ENCODE assay signal across 8 cellular contexts in the genomic region with DNA sequence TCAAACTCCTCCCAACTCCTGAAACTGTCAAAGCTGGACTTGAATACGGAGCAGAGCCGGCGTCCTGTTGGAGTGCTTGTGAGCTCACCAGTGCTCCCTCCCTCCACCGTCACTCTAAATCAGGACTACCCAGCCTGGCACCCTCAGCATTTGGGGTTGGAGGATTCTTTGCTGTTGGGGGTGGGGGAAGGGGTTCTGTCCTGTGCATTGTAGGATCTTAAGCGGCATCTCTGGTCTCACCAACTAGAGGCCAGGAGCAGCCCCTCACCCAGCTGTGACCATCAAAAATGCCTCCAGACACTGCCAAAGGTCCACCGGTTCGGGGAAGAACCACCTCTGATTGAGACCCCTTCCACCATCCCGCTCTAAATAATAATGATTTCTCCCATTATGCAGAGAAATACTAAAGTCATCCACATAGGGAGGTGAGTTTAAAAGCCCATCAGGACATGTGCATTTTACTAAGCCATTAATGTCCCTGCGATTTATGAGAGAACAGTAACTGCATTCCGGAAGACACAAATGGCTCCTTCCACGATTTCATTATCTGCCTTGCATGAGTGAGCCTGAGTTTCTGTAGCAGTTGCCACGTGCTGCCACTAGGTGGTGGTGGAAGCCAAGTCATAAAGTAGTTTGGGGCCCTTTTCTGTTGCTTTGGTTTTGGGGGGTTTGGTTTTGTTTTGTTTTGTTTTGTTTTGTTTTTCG. TPM values are rescaled to one million over a fixed set of nuclear protein-coding genes. Genes with fewer than 3 reads are reported as not detected.
DNase-seq lines count a peak whose midpoint lies in the region; ATAC-seq and TF ChIP-seq lines count a peak whose summit lies in the region.

No MANE protein-coding gene starts in this region.

- no peaks in the 10 kb centered on the region for H3K36me3 ChIP-seq in CD8-positive, alpha-beta T cell (ENCODE audit: insufficient read depth, low read length)

- peak; percentile 82 for TF ChIP-seq CTCF in CD8-positive, alpha-beta T cell (IDR thresholded peaks at IDR 0.05)

- no peaks in the 10 kb centered on the region for H3K27me3 ChIP-seq in CD8-positive, alpha-beta T cell (ENCODE audit: insufficient read depth, low read length)

- H3K27me3 Mint-ChIP-seq in CD8-positive, alpha-beta T cell (ENCODE audit: low read depth), result peaks cover 26% of the 10 kb centered on the region
- no peaks in the 10 kb centered on the region for H3K27me3 Mint-ChIP-seq in activated naive CD4-positive, alpha-beta T cell treated with anti-CD3 and anti-CD28 coated beads, Interleukin-2, amount 10 ng/mL, durations not matched to agents 7 days and 5 days

- H3K27ac Mint-ChIP-seq in CD8-positive, alpha-beta T cell, result no peak overlapping the region
- H3K27ac Mint-ChIP-seq in activated naive CD4-positive, alpha-beta T cell treated with anti-CD3 and anti-CD28 coated beads, Interleukin-2, amount 10 ng/mL, durations not matched to agents 7 days and 5 days, result no peak overlapping the region

- H3K36me3 Mint-ChIP-seq in CD8-positive, alpha-beta T cell, result no peaks in the 10 kb centered on the region
- H3K36me3 Mint-ChIP-seq in activated naive CD4-positive, alpha-beta T cell treated with anti-CD3 and anti-CD28 coated beads, Interleukin-2, amount 10 ng/mL, durations not matched to agents 7 days and 5 days, result peaks cover 3% of the 10 kb centered on the region

- CTCF ChIA-PET in CD8-positive, alpha-beta T cell (lab: Charles Lee), result interaction anchor here (0.6 to 1.0 kb wide), 4 partner anchors 88 to 811 kb away, joined by 3 read pairs; a partner anchor contains a TSS
- CTCF ChIA-PET in activated naive CD4-positive, alpha-beta T cell treated with anti-CD3 and anti-CD28 coated beads, Interleukin-2, amount 10 ng/mL, durations not matched to agents 7 days and 5 days (lab: Charles Lee), result interaction anchor here (0.7 kb wide), 1 partner anchor 368 kb away, joined by 3 read pairs; no protein-coding TSS in a partner anchor

- no peak overlapping the region for H3K27ac ChIP-seq in CD8-positive, alpha-beta T cell (ENCODE audit: low read depth, low read length)

- POLR2A ChIA-PET in CD8-positive, alpha-beta T cell (lab: Charles Lee), result interaction anchor here (0.6 kb wide), 1 partner anchor 702 kb away, joined by 4 read pairs; no protein-coding TSS in a partner anchor

- ATAC-seq in CD8-positive, alpha-beta T cell, result peak; percentile 97

- H3K9me3 Mint-ChIP-seq in CD8-positive, alpha-beta T cell, result peaks cover 6% of the 10 kb centered on the region
- H3K9me3 Mint-ChIP-seq in activated naive CD4-positive, alpha-beta T cell treated with anti-CD3 and anti-CD28 coated beads, Interleukin-2, amount 10 ng/mL, durations not matched to agents 7 days and 5 days, result peaks cover 38% of the 10 kb centered on the region

- peak overlapping the region; percentile 70 for H3K4me3 Mint-ChIP-seq in CD8-positive, alpha-beta T cell
- H3K4me3 Mint-ChIP-seq in activated naive CD4-positive, alpha-beta T cell treated with anti-CD3 and anti-CD28 coated beads, Interleukin-2, amount 10 ng/mL, durations not matched to agents 7 days and 5 days, result peak overlapping the region; percentile 10

- intact Hi-C loops in CD8-positive, alpha-beta T cell (cut with DNase I, micrococcal nuclease), result loop anchor here (1.0 to 10.0 kb wide), 4 partner anchors 331 to 1052 kb away; a partner anchor contains a TSS
- intact Hi-C loops in head of caudate nucleus (cut with DNase I) (no loop called here), posterior vena cava (cut with DNase I) (no loop called here)

- no peaks in the 10 kb centered on the region for H3K9me3 ChIP-seq in CD8-positive, alpha-beta T cell (ENCODE audit: low read length)

- peak; percentile 14 to 64 (median 52) for DNase-seq in CD8-positive, alpha-beta T cell
- peak; percentile 4 for DNase-seq in HS-5 (ENCODE audit: low read depth)
- DNase-seq in SK-N-DZ (ENCODE audit: low spot score), result peak; percentile 40
- DNase-seq in activated naive CD4-positive, alpha-beta T cell treated with anti-CD3 and anti-CD28 coated beads, Interleukin-2, amount 10 ng/mL, durations not matched to agents 7 days and 5 days, result peak; percentile 65
- peak; percentile 54 to 91 (median 78) for DNase-seq in head of caudate nucleus
- DNase-seq in posterior vena cava (ENCODE audit: low spot score), result peak; percentile 79
- peak; percentile 70 for DNase-seq in ureter (ENCODE audit: low spot score)
- no peak for DNase-seq in NCI-H510A (lab: John Stamatoyannopoulos, UW)

- H3K4me1 ChIP-seq in CD8-positive, alpha-beta T cell (ENCODE audit: insufficient read depth, low read length), result peaks cover 4% of the 10 kb centered on the region

- peaks cover 6% of the 10 kb centered on the region for H3K4me1 Mint-ChIP-seq in CD8-positive, alpha-beta T cell (ENCODE audit: low read depth)
- peaks cover 6% of the 10 kb centered on the region for H3K4me1 Mint-ChIP-seq in activated naive CD4-positive, alpha-beta T cell treated with anti-CD3 and anti-CD28 coated beads, Interleukin-2, amount 10 ng/mL, durations not matched to agents 7 days and 5 days

- peak overlapping the region; percentile 11 for H3K4me3 ChIP-seq in CD8-positive, alpha-beta T cell (ENCODE audit: low read depth, low read length)

RNA-seq across cellular contexts. Expression of a gene that starts 16.1 kb away (rescaled TPM):
- not detected for total RNA-seq in CD8-positive, alpha-beta T cell
- polyA plus RNA-seq in SK-N-DZ (2014; cell fraction: cytosol; rRNA removed), result not detected in 2 replicates
- polyA plus RNA-seq in SK-N-DZ (2014; cell fraction: nucleus; rRNA removed), result not detected in 2 replicates
- total RNA-seq in posterior vena cava, result not detected
- not detected for total RNA-seq in ureter

RNA-seq across cellular contexts. Expression of a gene that starts 41.3 kb away (rescaled TPM):
- total RNA-seq in CD8-positive, alpha-beta T cell, result not detected
- polyA plus RNA-seq in SK-N-DZ (2014; cell fraction: cytosol; rRNA removed), result not detected in 2 replicates
- polyA plus RNA-seq in SK-N-DZ (2014; cell fraction: nucleus; rRNA removed), result not detected in 2 replicates
- not detected for total RNA-seq in posterior vena cava
- total RNA-seq in ureter, result not detected

Comparison
In these comparisons a context has a peak if more than half of its experiments do, and no peak if none do; other contexts are left out.
1. intact Hi-C loops: an anchor here in CD8-positive, alpha-beta T cell (1.0 to 10.0 kb wide); none called in head of caudate nucleus and posterior vena cava.